Comparison of ENCODE assay signal across 8 cellular contexts in genomic region chr15:50354838-50355611, GRCh38. TPM values are rescaled to one million over a fixed set of nuclear protein-coding genes. Genes with fewer than 3 reads are reported as not detected.
DNase-seq lines count a peak whose midpoint lies in the region; ATAC-seq and TF ChIP-seq lines count a peak whose summit lies in the region.

GABPB1 (minus strand) TSS chr15:50355198; CDS start chr15:50309798, 45,400 bp downstream.

- TF ChIP-seq EP300 in Ishikawa (IDR thresholded peaks at IDR 0.05; ENCODE audit: borderline replicate concordance): peak; percentile 30; the same call in 1 of the 2 replicates

- H3K36me3 Mint-ChIP-seq in activated T-cell treated with anti-CD3 and anti-CD28 coated beads, Interleukin-2, amount 50 U/mL, for 24 hours (ENCODE audit: low read depth): peaks cover 78% of the 10 kb centered on the region

- H3K27me3 Mint-ChIP-seq in activated T-cell treated with anti-CD3 and anti-CD28 coated beads, Interleukin-2, amount 50 U/mL, for 24 hours: no peaks in the 10 kb centered on the region

- peak; percentile 87 for TF ChIP-seq POLR2A in erythroblast (IDR thresholded peaks at IDR 0.05; ENCODE audit: low read length)

- H3K36me3 ChIP-seq in mucosa of stomach (ENCODE audit: control insufficient read depth, insufficient read depth, low read length): no peaks in the 10 kb centered on the region

- H3K9me3 ChIP-seq in mucosa of stomach (ENCODE audit: control insufficient read depth, low read length): no peaks in the 10 kb centered on the region

- no peak for TF ChIP-seq RAD21 in Ishikawa (IDR thresholded peaks at IDR 0.05; ENCODE audit: low read depth)

- peak; percentile 46 for ATAC-seq in GM21526 (IDR thresholded peaks at IDR 0.05; ENCODE audit: low FRiP score, unreplicated experiment)

- peak within 1 kb of the TSS; percentile 93 for H3K4me3 ChIP-seq in mucosa of stomach (ENCODE audit: low read length)

- H3K4me3 Mint-ChIP-seq in activated T-cell treated with anti-CD3 and anti-CD28 coated beads, Interleukin-2, amount 50 U/mL, for 24 hours: peak within 1 kb of the TSS; percentile 90

- H3K4me1 Mint-ChIP-seq in activated T-cell treated with anti-CD3 and anti-CD28 coated beads, Interleukin-2, amount 50 U/mL, for 24 hours (ENCODE audit: low read depth): peaks cover 53% of the 10 kb centered on the region

- peaks cover 24% of the 10 kb centered on the region for H3K4me1 ChIP-seq in mucosa of stomach (ENCODE audit: control insufficient read depth, insufficient read depth, low read length)

- H3K27me3 ChIP-seq in mucosa of stomach (ENCODE audit: control insufficient read depth, insufficient read depth, low read length): no peaks in the 10 kb centered on the region

- in situ Hi-C loops in Caki2 (cut with HindIII; ENCODE audit: low pct_unique_long_range_greater_than_20kb, low sequenced_read_pairs): no loop called here

- H3K9ac ChIP-seq in mucosa of stomach (ENCODE audit: low read length): peak within 1 kb of the TSS; percentile 90

- DNase-seq in Caki2 (ENCODE audit: low read depth) (peak; percentile 96), erythroblast (lab: John Stamatoyannopoulos, UW) (peak; percentile 97)
- peak; percentile 94 for DNase-seq in activated T-cell treated with anti-CD3 and anti-CD28 coated beads, Interleukin-2, amount 50 U/mL, for 24 hours
- peak; percentile 91 for DNase-seq in stimulated activated CD8-positive, alpha-beta memory T cell treated with anti-CD3 and anti-CD28 coated beads, Interleukin-4, amount 100 ng/mL, for 48 hours

- peak within 1 kb of the TSS; percentile 99 for H3K27ac Mint-ChIP-seq in activated T-cell treated with anti-CD3 and anti-CD28 coated beads, Interleukin-2, amount 50 U/mL, for 24 hours

- no peaks in the 10 kb centered on the region for H3K9me3 Mint-ChIP-seq in activated T-cell treated with anti-CD3 and anti-CD28 coated beads, Interleukin-2, amount 50 U/mL, for 24 hours

TF ChIP-seq in Ishikawa, 13 proteins besides CTCF, POLR2A, EP300 and RAD21:
- TF ChIP-seq EGR1 (IDR thresholded peaks at IDR 0.05) (peak; percentile 72), ZBTB7A (IDR thresholded peaks at IDR 0.05; ENCODE audit: low read depth) (0 out of 2 replicates have a peak, but pooled peaks have one; percentile 28), NFIC (IDR thresholded peaks at IDR 0.05) (no peak; the same call in 1 of the 2 replicates), YY1 (IDR thresholded peaks at IDR 0.05; ENCODE audit: low read depth) (peak; percentile 86), CREB1 (IDR thresholded peaks at IDR 0.05; ENCODE audit: low read depth) (0 out of 2 replicates have a peak, but pooled peaks have one; percentile 40), TEAD4 (IDR thresholded peaks at IDR 0.05) (no peak; the same call in 1 of the 2 replicates), MAX (IDR thresholded peaks at IDR 0.05) (peak; percentile 99), USF1 (IDR thresholded peaks at IDR 0.05) (peak; percentile 5; the same call in 1 of the 2 replicates), REST (IDR thresholded peaks at IDR 0.05; ENCODE audit: low read depth) (no peak), CEBPB (IDR thresholded peaks at IDR 0.05) (no peak), FOXM1 (IDR thresholded peaks at IDR 0.05; ENCODE audit: borderline replicate concordance, low read depth) (no peak; the same call in 1 of the 2 replicates), TCF12 (IDR thresholded peaks at IDR 0.05; ENCODE audit: low read depth) (peak; percentile 64), TAF1 (IDR thresholded peaks at IDR 0.05; ENCODE audit: low read depth) (peak; percentile 94)

TF ChIP-seq in PFSK-1, 5 proteins besides CTCF, POLR2A, EP300 and RAD21:
- TF ChIP-seq SIN3A (IDR thresholded peaks at IDR 0.05; ENCODE audit: borderline replicate concordance, insufficient read depth, low read length): peak; percentile 84; the same call in 1 of the 2 replicates
- TF ChIP-seq REST (IDR thresholded peaks at IDR 0.05; ENCODE audit: insufficient read depth in 1 of 2, low read depth in 2 of 2, low read length in 2 of 2): peak; percentile 32 to 51; a peak in 1 of 4 replicates
- TF ChIP-seq TAF1 (IDR thresholded peaks at IDR 0.05; ENCODE audit: borderline replicate concordance, insufficient read depth, low read length): peak; percentile 92; the same call in 1 of the 2 replicates
- no peak for TF ChIP-seq FOXP2 (optimal IDR thresholded peaks at IDR 0.05; ENCODE audit: borderline replicate concordance, extremely low read depth, extremely low read length, insufficient read depth)
- TF ChIP-seq POLR2AphosphoS5 (IDR thresholded peaks at IDR 0.05; ENCODE audit: low read depth, low read length): peak; percentile 81

RNA-seq across cellular contexts. Expression of gene GABPB1, which starts in this region (rescaled TPM):
- total RNA-seq in Caki2 (2014; rRNA removed; shearing (Covaris generic); ENCODE audit: low replicate concordance): 26.9 and 56.7 TPM in 2 replicates
- polyA plus RNA-seq in PFSK-1 (2012; ENCODE audit: insufficient read length, low read depth): 34.8 TPM

Comparison
In these comparisons a context has a peak if more than half of its experiments do, and no peak if none do; other contexts are left out.
1. Peak in every context shown above with its lines: DNase-seq, ATAC-seq and H3K4me3 ChIP-seq.